In genomic region chr4:172149329-172149728, GRCh38 we compare ENCODE assay signal across 2 cellular contexts.
A peak's percentile ranks its signal among the peaks of the same experiment; 100 is the strongest.
TF ChIP-seq lines count a peak whose summit lies in the region.

No MANE protein-coding gene starts in this region.

TF ChIP-seq in SK-N-SH treated with all-trans-retinoic acid at 6 μM for 48 hours, 23 proteins besides CTCF, POLR2A, EP300 and RAD21:
- TF ChIP-seq ZC3H10 (CRISPR knock-in tag; IDR thresholded peaks at IDR 0.05) = no peak
- no peak for TF ChIP-seq CSDC2 (CRISPR knock-in tag; IDR thresholded peaks at IDR 0.05)
- TF ChIP-seq ZNF8 (CRISPR knock-in tag; IDR thresholded peaks at IDR 0.05) = 0 out of 2 replicates have a peak, but pooled peaks have one; percentile 53

TF ChIP-seq in H1, 55 proteins besides CTCF, POLR2A, EP300 and RAD21:
- TF ChIP-seq YY1 (IDR thresholded peaks at IDR 0.05; ENCODE audit: low read depth, low read length) = no peak
- TF ChIP-seq KDM4A (IDR thresholded peaks at IDR 0.05; ENCODE audit: low read depth, low read length, severe bottlenecking) = no peak
